ENCODE assay signal across 10 cellular contexts in the genomic region with DNA sequence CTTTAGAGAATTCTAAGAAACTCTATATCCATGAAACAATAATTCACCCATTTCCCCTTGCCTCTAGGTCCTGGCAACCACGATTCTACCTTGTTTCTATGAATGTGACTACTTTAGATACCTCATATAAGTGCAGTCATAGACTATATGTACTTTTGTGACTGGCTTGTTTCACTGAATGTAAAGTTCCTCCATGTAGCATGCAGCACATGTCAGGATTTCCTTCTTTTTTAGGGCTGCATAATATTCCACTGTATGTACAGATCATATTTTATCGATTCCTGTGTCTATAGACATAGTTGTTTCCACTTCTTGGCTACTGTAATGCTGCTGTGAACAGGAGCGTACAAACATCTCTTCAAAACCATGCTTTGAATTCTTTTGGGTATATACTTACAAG.
"Had no signal": no experiment of that assay in that cellular context is flagged by ENCODE, and none has a peak within 500 bp of the region (broad histone marks: within the 10 kb centered on the region; RNA-seq: fewer than 3 reads in every experiment).

No MANE protein-coding gene starts in this region.

- H3K27ac Mint-ChIP-seq: GM23338, H9, HFFc6 had no signal

- H2AFZ ChIP-seq: GM23338 had no signal

- H3K4me2 ChIP-seq: GM23338, KMS-11 had no signal

- H3K27ac ChIP-seq: KMS-11 had no signal

- DNase-seq: H9, HCEC 1CT, HFFc6, IMR-90, KBM-7 had no signal

- FAIRE-seq: H1, H54, HTR-8/SVneo had no signal

- ATAC-seq: GM23338 had no signal

- H3K4me3 Mint-ChIP-seq: GM23338, H9, HFFc6 had no signal

- H3K9ac ChIP-seq: KMS-11 had no signal

- H3K4me3 ChIP-seq: GM23338 had no signal
